20 cellular contexts compared by ENCODE assay signal in genomic region chr2:74951211-74951754, GRCh38.
"Had no signal": no experiment of that assay in that cellular context is flagged by ENCODE, and none has a peak within 500 bp of the region (broad histone marks: within the 10 kb centered on the region; RNA-seq: fewer than 3 reads in every experiment).

No MANE protein-coding gene starts in this region.

- H3K27ac Mint-ChIP-seq: activated CD4-positive, alpha-beta memory T cell treated with anti-CD3 and anti-CD28 coated beads for 36 hours; activated CD4-positive, alpha-beta T cell treated with anti-CD3 and anti-CD28 coated beads for 36 hours; activated naive CD4-positive, alpha-beta T cell treated with anti-CD3 and anti-CD28 coated beads, Interleukin-2, amount 50 U/mL, for 72 hours; activated T-helper 1 cell treated with anti-CD3 and anti-CD28 coated beads, Interleukin-12 subunit alpha, Interleukin-12 subunit beta, Interleukin-2, Interleukin-4 antibody, amounts not matched to agents 30 ng/mL and 10 ng/mL and 1 ng/mL, durations not matched to agents 14 hours and 24 hours and 36 hours; neural progenitor cell; stimulated activated naive B cell treated with anti-CD40 and anti-IgM and Interleukin-4, amounts not matched to agents 10 μg/mL and 1 μg/mL and 100 μg/mL, for 72 hours had no signal

- H3K27ac ChIP-seq: adrenal gland, esophagus muscularis mucosa, gastroesophageal sphincter, heart left ventricle, neural progenitor cell, psoas muscle, thoracic aorta, upper lobe of right lung had no signal

- H3K9me3 Mint-ChIP-seq: activated CD4-positive, alpha-beta memory T cell treated with anti-CD3 and anti-CD28 coated beads for 36 hours had no signal

- DNase-seq: activated CD4-positive, alpha-beta memory T cell treated with anti-CD3 and anti-CD28 coated beads for 36 hours; activated CD4-positive, alpha-beta T cell treated with anti-CD3 and anti-CD28 coated beads for 36 hours; activated gamma-delta T cell treated with Interleukin-2 at 50 U/mL for 16 hours; activated T-cell treated with anti-CD3 and anti-CD28 coated beads for 4 hours; adrenal gland; cerebellar nuclear complex; effector CD8-positive, alpha-beta T cell; heart left ventricle; left ventricle myocardium superior; psoas muscle; stimulated activated CD4-positive, alpha-beta T cell treated with anti-CD3 and anti-CD28 coated beads, Interleukin-4, amount 100 ng/mL, for 4 hours; stimulated activated naive B cell treated with anti-CD40 and anti-IgM and Interleukin-4, amounts not matched to agents 10 μg/mL and 1 μg/mL and 100 μg/mL, for 72 hours; upper lobe of right lung had no signal

- H3K4me3 ChIP-seq: adrenal gland, esophagus muscularis mucosa, gastroesophageal sphincter, heart left ventricle, neural progenitor cell, psoas muscle, thoracic aorta, upper lobe of right lung had no signal

- H3K9me3 ChIP-seq: adrenal gland, psoas muscle, thoracic aorta, upper lobe of right lung had no signal

- H3K27me3 Mint-ChIP-seq: activated CD4-positive, alpha-beta memory T cell treated with anti-CD3 and anti-CD28 coated beads for 36 hours; activated CD4-positive, alpha-beta T cell treated with anti-CD3 and anti-CD28 coated beads for 36 hours; stimulated activated naive B cell treated with anti-CD40 and anti-IgM and Interleukin-4, amounts not matched to agents 10 μg/mL and 1 μg/mL and 100 μg/mL, for 72 hours had no signal

- H3K4me1 ChIP-seq: esophagus muscularis mucosa, gastroesophageal sphincter, heart left ventricle, neural progenitor cell, psoas muscle, upper lobe of right lung had no signal

- ATAC-seq: activated CD4-positive, alpha-beta T cell treated with anti-CD3 and anti-CD28 coated beads for 36 hours; activated naive CD4-positive, alpha-beta T cell treated with anti-CD3 and anti-CD28 coated beads, Interleukin-2, amount 50 U/mL, for 72 hours; gastroesophageal sphincter; heart left ventricle; left ventricle myocardium superior; psoas muscle; sciatic nerve; upper lobe of right lung had no signal

- H3K4me3 Mint-ChIP-seq: activated CD4-positive, alpha-beta memory T cell treated with anti-CD3 and anti-CD28 coated beads for 36 hours; activated CD4-positive, alpha-beta T cell treated with anti-CD3 and anti-CD28 coated beads for 36 hours; activated T-helper 1 cell treated with anti-CD3 and anti-CD28 coated beads, Interleukin-12 subunit alpha, Interleukin-12 subunit beta, Interleukin-2, Interleukin-4 antibody, amounts not matched to agents 30 ng/mL and 10 ng/mL and 1 ng/mL, durations not matched to agents 14 hours and 24 hours and 36 hours; neural progenitor cell; stimulated activated naive B cell treated with anti-CD40 and anti-IgM and Interleukin-4, amounts not matched to agents 10 μg/mL and 1 μg/mL and 100 μg/mL, for 72 hours had no signal

- H3K27me3 ChIP-seq: adrenal gland, esophagus muscularis mucosa, gastroesophageal sphincter, heart left ventricle, neural progenitor cell, upper lobe of right lung had no signal

- H3K36me3 ChIP-seq: adrenal gland, esophagus muscularis mucosa, heart left ventricle, neural progenitor cell, thoracic aorta, upper lobe of right lung had no signal

- H2AFZ ChIP-seq: neural progenitor cell had no signal

- H3K4me2 ChIP-seq: neural progenitor cell had no signal
